In the genomic region with DNA sequence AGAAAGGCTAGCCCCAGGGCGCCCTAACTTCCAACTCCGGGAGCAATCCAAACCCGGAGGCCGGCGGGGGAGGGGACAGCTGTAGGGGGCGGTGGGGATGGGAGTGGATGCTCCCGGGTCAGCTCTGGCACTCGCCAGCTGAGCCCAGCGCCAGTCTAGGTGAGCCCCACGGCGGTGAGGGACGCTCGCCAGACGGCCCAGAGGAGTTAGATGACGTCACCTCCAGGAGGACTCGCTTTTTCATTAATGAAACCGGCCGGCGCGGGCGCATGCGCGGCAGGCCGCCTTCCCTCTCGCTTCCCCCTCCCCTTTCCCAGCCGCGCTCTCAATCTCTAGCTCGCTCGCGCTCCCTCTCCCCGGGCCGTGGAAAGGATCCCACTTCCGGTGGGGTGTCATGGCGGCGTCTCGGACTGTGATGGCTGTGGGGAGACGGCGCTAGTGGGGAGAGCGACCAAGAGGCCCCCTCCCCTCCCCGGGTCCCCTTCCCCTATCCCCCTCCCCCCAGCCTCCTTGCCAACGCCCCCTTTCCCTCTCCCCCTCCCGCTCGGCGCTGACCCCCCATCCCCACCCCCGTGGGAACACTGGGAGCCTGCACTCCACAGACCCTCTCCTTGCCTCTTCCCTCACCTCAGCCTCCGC, we compare ENCODE assay signal across 8 cellular contexts. TPM values are rescaled to one million over a fixed set of nuclear protein-coding genes. Genes with fewer than 3 reads are reported as not detected.
DNase-seq lines count a peak whose midpoint lies in the region; ATAC-seq and TF ChIP-seq lines count a peak whose summit lies in the region.

A gene with protein sequence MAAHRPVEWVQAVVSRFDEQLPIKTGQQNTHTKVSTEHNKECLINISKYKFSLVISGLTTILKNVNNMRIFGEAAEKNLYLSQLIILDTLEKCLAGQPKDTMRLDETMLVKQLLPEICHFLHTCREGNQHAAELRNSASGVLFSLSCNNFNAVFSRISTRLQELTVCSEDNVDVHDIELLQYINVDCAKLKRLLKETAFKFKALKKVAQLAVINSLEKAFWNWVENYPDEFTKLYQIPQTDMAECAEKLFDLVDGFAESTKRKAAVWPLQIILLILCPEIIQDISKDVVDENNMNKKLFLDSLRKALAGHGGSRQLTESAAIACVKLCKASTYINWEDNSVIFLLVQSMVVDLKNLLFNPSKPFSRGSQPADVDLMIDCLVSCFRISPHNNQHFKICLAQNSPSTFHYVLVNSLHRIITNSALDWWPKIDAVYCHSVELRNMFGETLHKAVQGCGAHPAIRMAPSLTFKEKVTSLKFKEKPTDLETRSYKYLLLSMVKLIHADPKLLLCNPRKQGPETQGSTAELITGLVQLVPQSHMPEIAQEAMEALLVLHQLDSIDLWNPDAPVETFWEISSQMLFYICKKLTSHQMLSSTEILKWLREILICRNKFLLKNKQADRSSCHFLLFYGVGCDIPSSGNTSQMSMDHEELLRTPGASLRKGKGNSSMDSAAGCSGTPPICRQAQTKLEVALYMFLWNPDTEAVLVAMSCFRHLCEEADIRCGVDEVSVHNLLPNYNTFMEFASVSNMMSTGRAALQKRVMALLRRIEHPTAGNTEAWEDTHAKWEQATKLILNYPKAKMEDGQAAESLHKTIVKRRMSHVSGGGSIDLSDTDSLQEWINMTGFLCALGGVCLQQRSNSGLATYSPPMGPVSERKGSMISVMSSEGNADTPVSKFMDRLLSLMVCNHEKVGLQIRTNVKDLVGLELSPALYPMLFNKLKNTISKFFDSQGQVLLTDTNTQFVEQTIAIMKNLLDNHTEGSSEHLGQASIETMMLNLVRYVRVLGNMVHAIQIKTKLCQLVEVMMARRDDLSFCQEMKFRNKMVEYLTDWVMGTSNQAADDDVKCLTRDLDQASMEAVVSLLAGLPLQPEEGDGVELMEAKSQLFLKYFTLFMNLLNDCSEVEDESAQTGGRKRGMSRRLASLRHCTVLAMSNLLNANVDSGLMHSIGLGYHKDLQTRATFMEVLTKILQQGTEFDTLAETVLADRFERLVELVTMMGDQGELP (N-terminal part only) (plus strand): TSS at position 378 of the 639 bp plus-strand sequence. CDS start 333 bp downstream, outside the sequence.

- H3K27ac ChIP-seq in osteoblast (ENCODE audit: low read depth, low read length) (peak within 1 kb of the TSS; percentile 73), testis (peak within 1 kb of the TSS; percentile 95 to 97)

- H3K4me3 Mint-ChIP-seq in activated naive CD8-positive, alpha-beta T cell: peak within 1 kb of the TSS; percentile 97

- H3K9me3 ChIP-seq in osteoblast (ENCODE audit: low read depth, low read length) (no peaks in the 10 kb centered on the region), testis (no peaks in the 10 kb centered on the region)

- ATAC-seq in HG02588 (IDR thresholded peaks at IDR 0.05; ENCODE audit: unreplicated experiment): peak; percentile 79

- H3K36me3 ChIP-seq in GM06990 (ENCODE audit: control insufficient read depth, insufficient read depth, low read length) (no peaks in the 10 kb centered on the region), osteoblast (ENCODE audit: insufficient read depth, low read length) (no peaks in the 10 kb centered on the region), testis (ENCODE audit: low read depth, missing control alignments) (no peaks in the 10 kb centered on the region)

- H3K4me2 ChIP-seq in osteoblast (ENCODE audit: insufficient read depth, low read length): peak within 1 kb of the TSS; percentile 99

- H3K4me1 Mint-ChIP-seq in activated naive CD8-positive, alpha-beta T cell (ENCODE audit: low read depth): peaks cover 15% of the 10 kb centered on the region

- H4K20me1 ChIP-seq in osteoblast (ENCODE audit: insufficient read depth, low read length): peaks cover 18% of the 10 kb centered on the region

- DNase-seq in GM06990 (ENCODE audit: extremely low read depth, insufficient read length): peak; percentile 96
- peak; percentile 92 for DNase-seq in NCI-H1105 treated with DMSO at 0.1 percent for 48 hours (lab: John Stamatoyannopoulos, UW)
- peak; percentile 94 for DNase-seq in SKM-1 treated with dmso at 0.1 percent for 144 hours (lab: John Stamatoyannopoulos, UW; ENCODE audit: unreplicated experiment)
- peak; percentile 98 for DNase-seq in glomerular visceral epithelial cell (ENCODE audit: extremely low spot score)
- peak; percentile 99 for DNase-seq in osteoblast (ENCODE audit: insufficient read length, low spot score, missing footprints)
- peak; percentile 97 for DNase-seq in testis

- peaks cover 23% of the 10 kb centered on the region for H3K4me1 ChIP-seq in osteoblast (ENCODE audit: insufficient read depth, low read length)
- H3K4me1 ChIP-seq in testis: peaks cover 7% of the 10 kb centered on the region

- intact Hi-C loops in testis (cut with DNase I; ENCODE audit: low total_unique reads): no loop called here

- peaks cover 45% of the 10 kb centered on the region for H3K79me2 ChIP-seq in osteoblast (ENCODE audit: insufficient read depth, low read length)

- 0 to 1% methylated on average over 20 to 43 of the region's 46 CpGs for WGBS in testis, 2 donors

- no peaks in the 10 kb centered on the region for H3K9me3 Mint-ChIP-seq in activated naive CD8-positive, alpha-beta T cell (ENCODE audit: low read depth)

- no peaks in the 10 kb centered on the region for H3K27me3 Mint-ChIP-seq in activated naive CD8-positive, alpha-beta T cell

- peak within 1 kb of the TSS; percentile 89 for H3K4me3 ChIP-seq in GM06990 (replicated peaks; ENCODE audit: low read depth, low read length)
- H3K4me3 ChIP-seq in osteoblast (ENCODE audit: insufficient read depth, low read length): peak within 1 kb of the TSS; percentile 97
- peak within 1 kb of the TSS; percentile 99 for H3K4me3 ChIP-seq in testis

- TF ChIP-seq CTCF in GM06990 (IDR thresholded peaks at IDR 0.05; ENCODE audit: insufficient read depth, low read length, poor library complexity, severe bottlenecking): no peak
- TF ChIP-seq CTCF in osteoblast (IDR thresholded peaks at IDR 0.05; ENCODE audit: extremely low read depth, low read depth, low read length): no peak
- no peak for TF ChIP-seq CTCF in testis (IDR thresholded peaks at IDR 0.05)

- peak within 1 kb of the TSS; percentile 90 for H3K27ac Mint-ChIP-seq in activated naive CD8-positive, alpha-beta T cell

- H3K27me3 ChIP-seq in GM06990 (replicated peaks; ENCODE audit: control insufficient read depth, insufficient read depth, low read length): no peaks in the 10 kb centered on the region
- no peaks in the 10 kb centered on the region for H3K27me3 ChIP-seq in osteoblast (ENCODE audit: insufficient read depth, low read length)
- H3K27me3 ChIP-seq in testis: no peaks in the 10 kb centered on the region

- TF ChIP-seq POLR2A in testis (IDR thresholded peaks at IDR 0.05): no peak

- no peaks in the 10 kb centered on the region for H3K36me3 Mint-ChIP-seq in activated naive CD8-positive, alpha-beta T cell

- H2AFZ ChIP-seq in osteoblast (ENCODE audit: low read length): peak within 1 kb of the TSS; percentile 67

RNA-seq across cellular contexts. Expression of the gene that starts here (rescaled TPM):
- total RNA-seq in osteoblast: 67.0 and 72.2 TPM in 2 replicates
- 10 to 100 TPM; 97.6 to 99.0 TPM for total RNA-seq in testis
- polyA plus RNA-seq in testis (ENCODE audit: insufficient read depth, low read depth, low replicate concordance): 60.6 TPM

Comparison
In these comparisons a context has a peak if more than half of its experiments do, and no peak if none do; other contexts are left out.
1. Peak in every context shown above with its lines: DNase-seq, ATAC-seq, H3K4me3 ChIP-seq and H3K27ac ChIP-seq.